Comparison of ENCODE assay signal across 8 cellular contexts in genomic region chrX:2928127-2928582, GRCh38. TPM values are rescaled to one million over a fixed set of nuclear protein-coding genes. Genes with fewer than 3 reads are reported as not detected.
DNase-seq lines count a peak whose midpoint lies in the region; ATAC-seq and TF ChIP-seq lines count a peak whose summit lies in the region.

No MANE protein-coding gene starts in this region.

- no peak for TF ChIP-seq POLR2A in GM18505 (IDR thresholded peaks at IDR 0.05; ENCODE audit: borderline replicate concordance, extremely low read depth, insufficient read depth, insufficient read length)

- DNase-seq in C1 segment of cervical spinal cord (lab: John Stamatoyannopoulos, UW) (peak in 9 of 14 donors; percentile 0 to 63 (median 35)), SK-MEL-5 (ENCODE audit: low read depth, low spot score) (peak; percentile 52), fibroblast of pulmonary artery (ENCODE audit: low read depth) (no peak), nephron progenitor cell (peak; percentile 69), NCI-H526 (lab: John Stamatoyannopoulos, UW) (no peak), NCI-H2081 (lab: John Stamatoyannopoulos, UW) (no peak), NCI-H2107 treated with DMSO at 0.1 percent for 48 hours (lab: John Stamatoyannopoulos, UW; ENCODE audit: unreplicated experiment) (no peak)

- H3K4me3 ChIP-seq in fibroblast of pulmonary artery (replicated peaks; ENCODE audit: low read depth, low read length): peak overlapping the region; percentile 62

- H3K4me1 Mint-ChIP-seq in nephron progenitor cell: peaks cover 21% of the 10 kb centered on the region

- no peak for ATAC-seq in GM18505 (IDR thresholded peaks at IDR 0.05; ENCODE audit: unreplicated experiment)

- peak overlapping the region; percentile 89 for H3K27ac Mint-ChIP-seq in nephron progenitor cell

- H3K9me3 Mint-ChIP-seq in nephron progenitor cell: peaks cover 36% of the 10 kb centered on the region

- peaks cover 2% of the 10 kb centered on the region for H3K27me3 Mint-ChIP-seq in nephron progenitor cell (ENCODE audit: low read depth, poor library complexity)

- peak overlapping the region; percentile 86 for H3K4me3 Mint-ChIP-seq in nephron progenitor cell

- TF ChIP-seq CTCF in fibroblast of pulmonary artery (IDR thresholded peaks at IDR 0.05; ENCODE audit: low read length, missing control alignments) (no peak), nephron progenitor cell (IDR thresholded peaks at IDR 0.05) (no peak)

- H3K36me3 Mint-ChIP-seq in nephron progenitor cell (ENCODE audit: low read depth): peaks cover 56% of the 10 kb centered on the region

- in situ Hi-C loops in SK-MEL-5 (cut with HindIII; ENCODE audit: low pct_unique_long_range_greater_than_20kb, low sequenced_read_pairs): no loop called here

RNA-seq across cellular contexts. Expression of gene ARSD, which starts 1.0 kb away (rescaled TPM):
- total RNA-seq in SK-MEL-5 (2014; rRNA removed; shearing (Covaris generic)): 24.9 and 27.9 TPM in 2 replicates
- polyA plus RNA-seq in SK-MEL-5 (2015; cell fraction: cytosol; rRNA removed): 19.6 and 26.8 TPM in 2 replicates
- polyA plus RNA-seq in SK-MEL-5 (2015; cell fraction: nucleus; rRNA removed): 7.7 and 7.9 TPM in 2 replicates

Comparison
In these comparisons a context has a peak if more than half of its experiments do, and no peak if none do; other contexts are left out.
1. DNase-seq: peak in C1 segment of cervical spinal cord (9 of 14), SK-MEL-5 (single experiment) and nephron progenitor cell (single experiment); none in fibroblast of pulmonary artery (single experiment), NCI-H526 (0 of 2), NCI-H2081 (0 of 2) and NCI-H2107 treated with DMSO at 0.1 percent for 48 hours (single experiment).